9 cellular contexts compared by ENCODE assay signal in genomic region chr17:27551701-27552466, GRCh38.
DNase-seq lines count a peak whose midpoint lies in the region; ATAC-seq and TF ChIP-seq lines count a peak whose summit lies in the region.
"Had no signal": no experiment of that assay in that cellular context is flagged by ENCODE, and none has a peak within 500 bp of the region (broad histone marks: within the 10 kb centered on the region; RNA-seq: fewer than 3 reads in every experiment).

No MANE protein-coding gene starts in this region.

- H3K27me3 ChIP-seq in IMR-90 (ENCODE audit: control insufficient read depth, insufficient read depth, low read length) (no peaks in the 10 kb centered on the region), osteoblast (ENCODE audit: insufficient read depth, low read length) (peaks cover 9% of the 10 kb centered on the region)

- dilution Hi-C loops in IMR-90 (cut with HindIII; ENCODE audit: low sequenced_read_pairs, unreplicated experiment) = no loop called here

- H3K9me3 ChIP-seq in IMR-90 (ENCODE audit: control insufficient read depth, insufficient read depth, low read length) = no peaks in the 10 kb centered on the region
- no peaks in the 10 kb centered on the region for H3K9me3 ChIP-seq in osteoblast (ENCODE audit: low read depth, low read length)

- peak overlapping the region; percentile 71; the same call in 1 of the 2 replicates for H2BK20ac ChIP-seq in IMR-90 (ENCODE audit: low read depth, low read length)

- H4K91ac ChIP-seq in IMR-90 (ENCODE audit: insufficient read depth, low read depth, low read length) = peak overlapping the region; percentile 39; the same call in 1 of the 2 replicates

- no peaks in the 10 kb centered on the region for H3K27me3 Mint-ChIP-seq in chondrocyte (ENCODE audit: low read depth)

- H3K4me3 ChIP-seq in IMR-90 (ENCODE audit: insufficient read depth, low read depth, low read length) (no peak overlapping the region), osteoblast (ENCODE audit: insufficient read depth, low read length) (no peak overlapping the region)

- H3K4me2 ChIP-seq in IMR-90 (ENCODE audit: low read depth, low read length) = no peak overlapping the region
- H3K4me2 ChIP-seq in osteoblast (ENCODE audit: insufficient read depth, low read length) = peak overlapping the region; percentile 7

- H3K4me1 ChIP-seq in IMR-90 (ENCODE audit: control insufficient read depth, insufficient read depth, low read length) (peaks cover 33% of the 10 kb centered on the region), osteoblast (ENCODE audit: insufficient read depth, low read length) (peaks cover 40% of the 10 kb centered on the region)

- BruUV-seq in IMR-90 (replicated peaks; lab: Mats Ljungman, UMichigan) = TSS peak; percentile 21

- peaks cover 10% of the 10 kb centered on the region for H3K36me3 Mint-ChIP-seq in chondrocyte (ENCODE audit: low read depth)
- H3K36me3 Mint-ChIP-seq: mesothelial cell of epicardium had no signal

- peaks cover 29% of the 10 kb centered on the region for H3K9me1 ChIP-seq in IMR-90 (ENCODE audit: insufficient read depth, low read length)

- in situ Hi-C loops in IMR-90 (cut with MboI; ENCODE audit: low sequenced_read_pairs) = no loop called here

- 100% methylated on average over 2 of the region's 16 CpGs; no CpG with 5 or more reads in 1 of the 2 experiments for WGBS in IMR-90 (ENCODE audit: extremely low coverage in 2 of 2, insufficient read length in 1 of 2), 2 experiments

- no peak overlapping the region for H3K27ac ChIP-seq in IMR-90 (ENCODE audit: insufficient read depth, low read length)
- no peak overlapping the region for H3K27ac ChIP-seq in osteoblast (ENCODE audit: low read depth, low read length)

- peak overlapping the region; percentile 92; the same call in 1 of the 2 replicates for H2AK5ac ChIP-seq in IMR-90 (ENCODE audit: low read depth, low read length)

- H3K4ac ChIP-seq in IMR-90 (ENCODE audit: low read depth, low read length) = peak overlapping the region; percentile 83

- H3K18ac ChIP-seq in IMR-90 (ENCODE audit: low read depth, low read length) = peak overlapping the region; percentile 43; the same call in 1 of the 2 replicates

- peaks cover 16% of the 10 kb centered on the region for H3K36me3 ChIP-seq in IMR-90 (ENCODE audit: control insufficient read depth, insufficient read depth, low read length)
- no peaks in the 10 kb centered on the region for H3K36me3 ChIP-seq in osteoblast (ENCODE audit: insufficient read depth, low read length)

- no peak for TF ChIP-seq POLR2A in IMR-90 (IDR thresholded peaks at IDR 0.05; ENCODE audit: low read depth, low read length)

- H2BK15ac ChIP-seq in IMR-90 (ENCODE audit: low read depth, low read length) = no peak overlapping the region

- peaks cover 27 to 78% of the 10 kb centered on the region in 2 experiments for H3K79me1 ChIP-seq in IMR-90 (ENCODE audit: low read depth in 1 of 2, low read length in 2 of 2)

- CTCF ChIA-PET in IMR-90 (lab: Yijun Ruan, JAX) = no interaction called here

- no peak overlapping the region for H3K4me3 Mint-ChIP-seq in chondrocyte (ENCODE audit: unreplicated experiment)
- H3K4me3 Mint-ChIP-seq: mesothelial cell of epicardium had no signal

- TF ChIP-seq CTCF in IMR-90 (conservative IDR thresholded peaks at IDR 0.05; ENCODE audit: low read depth, low read length) (no peak), chondrocyte (IDR thresholded peaks at IDR 0.05) (no peak), osteoblast (IDR thresholded peaks at IDR 0.05; ENCODE audit: extremely low read depth, low read depth, low read length) (no peak)

- ATAC-seq in IMR-90 (ENCODE audit: low read depth) (peak; percentile 9; the same call in 1 of the 2 replicates), GM18873 (IDR thresholded peaks at IDR 0.05; ENCODE audit: low FRiP score, unreplicated experiment) (no peak)

- peaks cover 66% of the 10 kb centered on the region for H3K4me1 Mint-ChIP-seq in chondrocyte (ENCODE audit: low read depth)

- peak overlapping the region; percentile 32; the same call in 1 of the 2 replicates for H4K5ac ChIP-seq in IMR-90 (ENCODE audit: low read depth, low read length)

- H4K8ac ChIP-seq in IMR-90 (ENCODE audit: low read depth in 2 of 2, low read length in 2 of 2) = peak overlapping the region in 1 of 2 experiments; percentile 39; a peak in 1 of 4 replicates

- H3K27ac Mint-ChIP-seq in chondrocyte (ENCODE audit: unreplicated experiment) = peak overlapping the region; percentile 5
- H3K27ac Mint-ChIP-seq: mesothelial cell of epicardium had no signal

- H3K9ac ChIP-seq in IMR-90 (ENCODE audit: low read depth, low read length) = no peak overlapping the region

- H3K9me3 Mint-ChIP-seq in chondrocyte (ENCODE audit: low read depth) = no peaks in the 10 kb centered on the region
- H3K9me3 Mint-ChIP-seq: mesothelial cell of epicardium had no signal

- H3K56ac ChIP-seq in IMR-90 (ENCODE audit: extremely low read depth, insufficient read depth, low read length) = no peak overlapping the region

- H2AFZ ChIP-seq in IMR-90 (replicated peaks; ENCODE audit: low read length, poor library complexity) (no peak overlapping the region), osteoblast (ENCODE audit: low read length) (no peak overlapping the region)

- H3K14ac ChIP-seq in IMR-90 (replicated peaks; ENCODE audit: low read depth, low read length) = peak overlapping the region; percentile 21; the same call in 1 of the 2 replicates

- POLR2A ChIA-PET in IMR-90 (lab: Charles Lee; ENCODE audit: unreplicated experiment) = no interaction called here

- H2BK5ac ChIP-seq in IMR-90 (ENCODE audit: low read depth, low read length, poor library complexity, severe bottlenecking) = peak overlapping the region; percentile 35

- H2AK9ac ChIP-seq in IMR-90 (replicated peaks; ENCODE audit: low read depth, low read length, poor library complexity) = peak overlapping the region; percentile 79

- intact Hi-C loops in IMR-90 (cut with micrococcal nuclease) = no loop called here

- H4K20me1 ChIP-seq in IMR-90 (ENCODE audit: insufficient read depth, low read length) (peaks cover 22% of the 10 kb centered on the region), osteoblast (ENCODE audit: insufficient read depth, low read length) (peaks cover 6% of the 10 kb centered on the region)

- H3K23ac ChIP-seq in IMR-90 (ENCODE audit: low read depth, low read length) = peak overlapping the region; percentile 64; the same call in 1 of the 2 replicates

- peak; percentile 85 for DNase-seq in Daoy (ENCODE audit: low read depth)
- DNase-seq in IMR-90 = peak; percentile 38
- no peak for DNase-seq in chondrocyte (ENCODE audit: low spot score)
- DNase-seq in osteoblast (ENCODE audit: insufficient read length, low spot score, missing footprints) = no peak
- no peak for DNase-seq in NCI-H2171 (lab: John Stamatoyannopoulos, UW)
- no peak for DNase-seq in NAMALWA (ENCODE audit: low spot score)
- DNase-seq: activated T-cell treated with anti-CD3 and anti-CD28 coated beads, Interleukin-2, amount 50 U/mL, for 1 hour had no signal

- H2BK120ac ChIP-seq in IMR-90 (ENCODE audit: low read depth, low read length) = peak overlapping the region; percentile 78

- TF ChIP-seq RAD21 in IMR-90 (IDR thresholded peaks at IDR 0.05; ENCODE audit: low read length) = no peak

- no peaks in the 10 kb centered on the region for H3K79me2 ChIP-seq in osteoblast (ENCODE audit: insufficient read depth, low read length)

TF ChIP-seq in IMR-90, 13 proteins besides CTCF, POLR2A, EP300 and RAD21:
- TF ChIP-seq NFE2L2 (IDR thresholded peaks at IDR 0.05; ENCODE audit: low read depth, low read length) (no peak), FOS (IDR thresholded peaks at IDR 0.05; ENCODE audit: low read depth, low read length) (peak; percentile 42; the same call in 1 of the 2 replicates), CEBPB (IDR thresholded peaks at IDR 0.05; ENCODE audit: low read depth, low read length) (peak; percentile 50; the same call in 1 of the 2 replicates)
TF ChIP-seq in IMR-90: peak in this region for 2.

Comparison
In these comparisons a context has a peak if more than half of its experiments do, and no peak if none do; other contexts are left out.
1. DNase-seq: peak in Daoy (single experiment) and IMR-90 (single experiment); none in chondrocyte (single experiment), osteoblast (single experiment), NCI-H2171 (single experiment) and NAMALWA (single experiment).